24 cellular contexts compared by ENCODE assay signal in the genomic region with DNA sequence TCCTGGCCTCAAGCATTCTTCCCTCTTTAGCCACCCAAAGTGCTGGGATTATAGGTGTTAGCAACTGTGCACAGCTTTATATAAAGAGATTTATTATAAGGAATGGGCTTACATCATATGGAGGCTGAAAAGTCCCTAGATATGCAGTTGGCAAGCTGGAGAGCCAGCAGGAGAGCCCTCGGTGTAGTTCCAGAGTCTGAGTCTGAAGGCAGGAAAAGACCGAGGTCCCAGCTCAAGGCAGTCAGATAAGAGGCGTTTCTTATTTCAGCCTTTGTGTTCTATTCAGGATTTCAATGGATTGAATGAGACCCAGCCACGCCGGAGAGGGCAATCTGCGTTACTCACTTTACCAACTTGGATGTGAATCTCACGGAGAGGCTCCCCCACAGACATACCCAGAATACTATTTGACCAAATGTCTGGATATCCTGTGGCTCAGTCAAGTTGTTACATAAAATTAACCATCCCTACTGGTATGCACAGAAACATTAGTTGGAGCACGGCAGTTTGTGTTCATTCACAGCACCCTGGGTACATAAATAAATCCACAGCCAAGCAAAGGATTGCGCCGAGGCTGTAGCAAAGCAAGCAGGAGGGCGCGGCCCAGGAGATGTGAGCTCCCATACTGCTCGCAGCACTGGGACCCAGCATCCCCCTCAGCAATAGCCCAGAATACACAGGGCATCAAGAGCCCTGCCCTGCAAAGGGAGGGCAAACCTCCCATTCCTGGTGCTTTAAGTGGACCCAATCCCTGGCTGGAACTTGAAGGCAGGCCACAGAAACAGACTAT.
DNase-seq lines count a peak whose midpoint lies in the region; ATAC-seq and TF ChIP-seq lines count a peak whose summit lies in the region.
"Had no signal": no experiment of that assay in that cellular context is flagged by ENCODE, and none has a peak within 500 bp of the region (broad histone marks: within the 10 kb centered on the region; RNA-seq: fewer than 3 reads in every experiment).

No MANE protein-coding gene starts in this region.

- no peak for TF ChIP-seq POLR2A in spleen (IDR thresholded peaks at IDR 0.05)

- H3K4me3 Mint-ChIP-seq in T-helper 2 cell treated with Interferon-gamma antibody and Interleukin-4, amounts not matched to agents 5 μg/mL and 100 μg/mL, for 36 hours, result peak overlapping the region; percentile 67

- H3K4me1 ChIP-seq in smooth muscle cell (ENCODE audit: low read depth) (peaks cover 10% of the 10 kb centered on the region), spleen (peaks cover 0 to 26% (median 17%) of the 10 kb centered on the region in 6 donors), left ventricle myocardium inferior (peaks cover 29% of the 10 kb centered on the region)

- H3K9me3 ChIP-seq in smooth muscle cell (replicated peaks; ENCODE audit: low read depth) (no peaks in the 10 kb centered on the region), spleen (no peaks in the 10 kb centered on the region), left ventricle myocardium inferior (replicated peaks) (no peaks in the 10 kb centered on the region)

- H3K4me1 Mint-ChIP-seq in T-helper 2 cell treated with Interferon-gamma antibody and Interleukin-4, amounts not matched to agents 5 μg/mL and 100 μg/mL, for 36 hours (ENCODE audit: low read depth), result peaks cover 56% of the 10 kb centered on the region

- H3K4me3 ChIP-seq in fibroblast of pulmonary artery (replicated peaks; ENCODE audit: low read depth, low read length) (no peak overlapping the region), smooth muscle cell (no peak overlapping the region), spleen (no peak overlapping the region), left ventricle myocardium inferior (no peak overlapping the region)
- H3K4me3 ChIP-seq: K562 had no signal

- ATAC-seq in HG02623 (IDR thresholded peaks at IDR 0.05; ENCODE audit: unreplicated experiment), result no peak
- ATAC-seq: activated CD4-positive, CD25-positive, alpha-beta regulatory T cell treated with anti-CD3 and anti-CD28 coated beads, Interleukin-2, amount 50 U/mL, for 24 hours; K562; naive thymus-derived CD8-positive, alpha-beta T cell had no signal

- no peak overlapping the region for H3K4me2 ChIP-seq in smooth muscle cell

- peak overlapping the region; percentile 40 for H3K9ac ChIP-seq in smooth muscle cell (ENCODE audit: low read depth)

- no peaks in the 10 kb centered on the region for H3K9me3 Mint-ChIP-seq in T-helper 2 cell treated with Interferon-gamma antibody and Interleukin-4, amounts not matched to agents 5 μg/mL and 100 μg/mL, for 36 hours
- H3K9me3 Mint-ChIP-seq: CD4-positive, alpha-beta memory T cell; naive thymus-derived CD8-positive, alpha-beta T cell had no signal

- peak overlapping the region; percentile 55 for H3K27ac Mint-ChIP-seq in T-helper 2 cell treated with Interferon-gamma antibody and Interleukin-4, amounts not matched to agents 5 μg/mL and 100 μg/mL, for 36 hours

- 64% methylated on average over 13 of the region's 13 CpGs for WGBS in smooth muscle cell (ENCODE audit: low lambda C conversion rate)
- 78 to 93% (median 84%) methylated on average over 11 to 13 of the region's 13 CpGs for WGBS in spleen, 5 donors

- peaks cover 15% of the 10 kb centered on the region for H3K27me3 Mint-ChIP-seq in T-helper 2 cell treated with Interferon-gamma antibody and Interleukin-4, amounts not matched to agents 5 μg/mL and 100 μg/mL, for 36 hours (ENCODE audit: low read depth)
- H3K27me3 Mint-ChIP-seq: CD4-positive, alpha-beta memory T cell; naive thymus-derived CD8-positive, alpha-beta T cell had no signal

- H4K20me1 ChIP-seq in smooth muscle cell (ENCODE audit: low read depth), result no peaks in the 10 kb centered on the region

- no peak for TF ChIP-seq CTCF in fibroblast of pulmonary artery (IDR thresholded peaks at IDR 0.05; ENCODE audit: low read length, missing control alignments)
- TF ChIP-seq CTCF in smooth muscle cell (IDR thresholded peaks at IDR 0.05; ENCODE audit: borderline replicate concordance, insufficient read depth, poor library complexity, severe bottlenecking), result no peak
- TF ChIP-seq CTCF in spleen (IDR thresholded peaks at IDR 0.05 in 8 of 11, conservative IDR thresholded peaks at IDR 0.05 in 3 of 11), result no peak
- no peak for TF ChIP-seq CTCF in left ventricle myocardium inferior (IDR thresholded peaks at IDR 0.05; ENCODE audit: borderline replicate concordance)

- peak overlapping the region; percentile 70 for H3K27ac ChIP-seq in smooth muscle cell (ENCODE audit: low read depth)
- no peak overlapping the region for H3K27ac ChIP-seq in spleen
- no peak overlapping the region for H3K27ac ChIP-seq in left ventricle myocardium inferior (replicated peaks)
- H3K27ac ChIP-seq: 22Rv1, epithelial cell of prostate had no signal

- peaks cover 5% of the 10 kb centered on the region for H3F3A ChIP-seq in smooth muscle cell (ENCODE audit: low read depth)

- H3K79me2 ChIP-seq in smooth muscle cell (ENCODE audit: low read depth), result no peaks in the 10 kb centered on the region

- no peaks in the 10 kb centered on the region for H3K36me3 Mint-ChIP-seq in T-helper 2 cell treated with Interferon-gamma antibody and Interleukin-4, amounts not matched to agents 5 μg/mL and 100 μg/mL, for 36 hours (ENCODE audit: low read depth)
- H3K36me3 Mint-ChIP-seq: CD4-positive, alpha-beta memory T cell; naive thymus-derived CD8-positive, alpha-beta T cell had no signal

- DNase-seq in T-helper 2 cell treated with Interferon-gamma antibody and Interleukin-4, amounts not matched to agents 5 μg/mL and 100 μg/mL, for 36 hours (ENCODE audit: low spot score), result no peak
- DNase-seq in T-helper 2 cell (no peak), RPMI7951 (ENCODE audit: low read depth) (peak; percentile 58), fibroblast of pulmonary artery (ENCODE audit: low read depth) (peak; percentile 37), smooth muscle cell (lab: John Stamatoyannopoulos, UW; ENCODE audit: unreplicated experiment) (no peak), spleen (no peak), left ventricle myocardium inferior (no peak)
- DNase-seq: activated naive CD4-positive, alpha-beta T cell; activated T-cell treated with anti-CD3 and anti-CD28 coated beads, Interleukin-2, amount 50 U/mL, for 48 hours; CD4-positive, alpha-beta memory T cell; DMS 273 treated with DMSO at 0.1 percent for 48 hours; foreskin fibroblast; naive thymus-derived CD8-positive, alpha-beta T cell; NCI-H1436 treated with DMSO at 0.1 percent for 48 hours; NCI-H510A treated with DMSO at 0.1 percent for 48 hours; NK-92 treated with Interleukin-12 subunit alpha and Interleukin-12 subunit beta, amount 100 ng/mL, for 24 hours; SIG-M5; stimulated activated CD4-positive, alpha-beta T cell treated with anti-CD3 and anti-CD28 coated beads, Interleukin-4, amount 100 ng/mL, for 4 hours; stimulated activated naive CD4-positive, alpha-beta T cell treated with Interleukin-2 at 50 U/mL for 16 hours had no signal

- no peak overlapping the region for H2AFZ ChIP-seq in smooth muscle cell (ENCODE audit: low read depth)

- H3K27me3 ChIP-seq in smooth muscle cell (ENCODE audit: low read depth), result peaks cover 2% of the 10 kb centered on the region
- no peaks in the 10 kb centered on the region for H3K27me3 ChIP-seq in spleen (replicated peaks in 1 of 7)
- H3K27me3 ChIP-seq in left ventricle myocardium inferior (ENCODE audit: low read depth), result no peaks in the 10 kb centered on the region

- intact Hi-C loops in spleen (cut with DNase I; ENCODE audit: low total_unique reads) (no loop called here), left ventricle myocardium inferior (cut with micrococcal nuclease) (no loop called here)

- H3K36me3 ChIP-seq in smooth muscle cell (ENCODE audit: low read depth), result no peaks in the 10 kb centered on the region
- no peaks in the 10 kb centered on the region for H3K36me3 ChIP-seq in spleen
- no peaks in the 10 kb centered on the region for H3K36me3 ChIP-seq in left ventricle myocardium inferior

Comparison
In these comparisons a context has a peak if more than half of its experiments do, and no peak if none do; other contexts are left out.
1. DNase-seq: peak in RPMI7951 (single experiment) and fibroblast of pulmonary artery (single experiment); none in T-helper 2 cell treated with Interferon-gamma antibody and Interleukin-4, amounts not matched to agents 5 μg/mL and 100 μg/mL, for 36 hours (single experiment), T-helper 2 cell (0 of 5), smooth muscle cell (single experiment), spleen (single experiment) and left ventricle myocardium inferior (single experiment).